Comparison of ENCODE assay signal across 31 cellular contexts in genomic region chr2:164664070-164664469, GRCh38.
"Had no signal": no experiment of that assay in that cellular context is flagged by ENCODE, and none has a peak within 500 bp of the region (broad histone marks: within the 10 kb centered on the region; RNA-seq: fewer than 3 reads in every experiment).

No MANE protein-coding gene starts in this region.

- H3K4me1 ChIP-seq: SJCRH30 had no signal

- DNase-seq: Karpas-422, MM.1S, MV-4-11, NCI-H1092, NCI-H1105, NCI-H1417 treated with DMSO at 0.1 percent for 48 hours, NCI-H1436 treated with DMSO at 0.1 percent for 48 hours, NCI-H1694 treated with DMSO at 0.1 percent for 48 hours, NCI-H187 treated with DMSO at 0.1 percent for 48 hours, NCI-H2029, NCI-H2081, NCI-H2171 treated with DMSO at 0.1 percent for 48 hours, NCI-H2227 treated with DMSO at 0.1 percent for 48 hours, NCI-H345, NCI-H446, NCI-H510A treated with DMSO at 0.1 percent for 48 hours, NCI-H524 treated with DMSO at 0.1 percent for 48 hours, NCI-H526 treated with DMSO at 0.1 percent for 48 hours, NCI-H774, PC-9, SHP77, SIG-M5, SJCRH30, T-cell had no signal

- H3K4me3 ChIP-seq: PC-9, SJCRH30, SK-N-MC had no signal

- H3K27ac ChIP-seq: KMS-11, PC-9, RWPE1, SJCRH30, SK-N-MC had no signal

- ATAC-seq: Panc1, Right ventricle myocardium inferior, SK-N-SH treated with all-trans-retinoic acid at 6 μM for 48 hours, T-cell had no signal

- H3K4me2 ChIP-seq: KMS-11, PC-9 had no signal

- H3K9me3 ChIP-seq: SJCRH30 had no signal

- FAIRE-seq: RCC 7860 had no signal
